Comparison of ENCODE assay signal across 24 cellular contexts in genomic region chr22:34502821-34503220, GRCh38.
"Had no signal": no experiment of that assay in that cellular context is flagged by ENCODE, and none has a peak within 500 bp of the region (broad histone marks: within the 10 kb centered on the region; RNA-seq: fewer than 3 reads in every experiment).

No MANE protein-coding gene starts in this region.

- H3K4me3 Mint-ChIP-seq: activated naive CD4-positive, alpha-beta T cell treated with anti-CD3 and anti-CD28 coated beads, Interleukin-2, amount 10 ng/mL, durations not matched to agents 7 days and 5 days; neural progenitor cell; stimulated activated naive CD8-positive, alpha-beta T cell treated with anti-CD3 and anti-CD28 coated beads, Interleukin-15, Interleukin-2, amounts not matched to agents 100 ng/mL and 50 ng/mL, for 24 hours had no signal

- H3K27ac Mint-ChIP-seq: activated naive CD4-positive, alpha-beta T cell treated with anti-CD3 and anti-CD28 coated beads, Interleukin-2, amount 10 ng/mL, durations not matched to agents 7 days and 5 days; neural progenitor cell; stimulated activated naive CD8-positive, alpha-beta T cell treated with anti-CD3 and anti-CD28 coated beads, Interleukin-15, Interleukin-2, amounts not matched to agents 100 ng/mL and 50 ng/mL, for 24 hours had no signal

- H3K36me3 ChIP-seq: left lung, neural progenitor cell, suprapubic skin, upper lobe of left lung had no signal

- ATAC-seq: left lung, psoas muscle, right cardiac atrium had no signal

- H3K9me3 ChIP-seq: suprapubic skin had no signal

- H3K36me3 Mint-ChIP-seq: activated naive CD4-positive, alpha-beta T cell treated with anti-CD3 and anti-CD28 coated beads, Interleukin-2, amount 10 ng/mL, durations not matched to agents 7 days and 5 days; neural progenitor cell had no signal

- H3K27me3 Mint-ChIP-seq: activated naive CD4-positive, alpha-beta T cell treated with anti-CD3 and anti-CD28 coated beads, Interleukin-2, amount 10 ng/mL, durations not matched to agents 7 days and 5 days had no signal

- H3K27me3 ChIP-seq: neural progenitor cell, upper lobe of left lung had no signal

- H3K4me1 Mint-ChIP-seq: activated naive CD4-positive, alpha-beta T cell treated with anti-CD3 and anti-CD28 coated beads, Interleukin-2, amount 10 ng/mL, durations not matched to agents 7 days and 5 days; neural progenitor cell had no signal

- DNase-seq: activated CD4-positive, alpha-beta T cell treated with anti-CD3 and anti-CD28 coated beads, Interleukin-2, amount 50 U/mL, for 1 hour; activated CD4-positive, CD25-positive, alpha-beta regulatory T cell treated with anti-CD3 and anti-CD28 coated beads, Interleukin-2, amount 50 U/mL, for 72 hours; activated CD8-positive, alpha-beta memory T cell treated with anti-CD3 and anti-CD28 coated beads, Interleukin-2, amount 50 U/mL, for 48 hours; activated effector memory CD4-positive, alpha-beta T cell treated with Interleukin-2 at 50 U/mL for 16 hours; activated naive CD4-positive, alpha-beta T cell treated with anti-CD3 and anti-CD28 coated beads, Interleukin-2, amount 10 ng/mL, durations not matched to agents 7 days and 5 days; activated T-cell treated with anti-CD3 and anti-CD28 coated beads, Interleukin-2, amount 50 U/mL, for 48 hours; aorta; effector CD8-positive, alpha-beta T cell; foreskin fibroblast; glutamatergic neuron; hypothalamus; islet precursor cell; left lung; psoas muscle; right cardiac atrium; stimulated activated CD4-positive, alpha-beta T cell treated with anti-CD3 and anti-CD28 coated beads, Interleukin-15, amount 100 ng/mL, for 24 hours; stimulated activated CD4-positive, alpha-beta T cell treated with anti-CD3 and anti-CD28 coated beads, Interleukin-2, amount 100 ng/mL, for 48 hours; T-helper 2 cell; upper lobe of left lung had no signal

- H3K4me1 ChIP-seq: left lung, neural progenitor cell, psoas muscle, suprapubic skin, upper lobe of left lung had no signal

- H3K9me3 Mint-ChIP-seq: neural progenitor cell had no signal

- H3K27ac ChIP-seq: left lung, neural progenitor cell, psoas muscle, skin epidermis, suprapubic skin, upper lobe of left lung, VCaP had no signal

- H3K4me3 ChIP-seq: left lung, neural progenitor cell, psoas muscle, skin epidermis, suprapubic skin, upper lobe of left lung had no signal
